Comparison of ENCODE assay signal across 10 cellular contexts in genomic region chr5:132714456-132715307, GRCh38. TPM values are rescaled to one million over a fixed set of nuclear protein-coding genes. Genes with fewer than 3 reads are reported as not detected.
A peak's percentile ranks its signal among the peaks of the same experiment; 100 is the strongest.
DNase-seq lines count a peak whose midpoint lies in the region; TF ChIP-seq lines count a peak whose summit lies in the region.
"Had no signal": no experiment of that assay in that cellular context is flagged by ENCODE, and none has a peak within 500 bp of the region (broad histone marks: within the 10 kb centered on the region; RNA-seq: fewer than 3 reads in every experiment).

No MANE protein-coding gene starts in this region.

- H3K4me3 ChIP-seq in epithelial cell of proximal tubule (ENCODE audit: low read depth, low read length): no peak overlapping the region
- H3K4me3 ChIP-seq in suprapubic skin: no peak overlapping the region
- no peak overlapping the region for H3K4me3 ChIP-seq in stomach

- intact Hi-C loops in stomach (cut with DNase I; ENCODE audit: low total_unique reads): no loop called here

- H3K36me3 Mint-ChIP-seq in activated CD4-positive, alpha-beta T cell treated with anti-CD3 and anti-CD28 coated beads, Interleukin-2, amount 10 ng/mL, durations not matched to agents 7 days and 5 days (ENCODE audit: low read depth): no peaks in the 10 kb centered on the region

- H3K4me3 Mint-ChIP-seq in activated CD4-positive, alpha-beta T cell treated with anti-CD3 and anti-CD28 coated beads, Interleukin-2, amount 10 ng/mL, durations not matched to agents 7 days and 5 days: no peak overlapping the region

- TF ChIP-seq POLR2A in suprapubic skin (IDR thresholded peaks at IDR 0.05): no peak
- no peak for TF ChIP-seq POLR2A in stomach (IDR thresholded peaks at IDR 0.05)

- TF ChIP-seq CTCF in epithelial cell of proximal tubule (conservative IDR thresholded peaks at IDR 0.05; ENCODE audit: low read depth, low read length) (peak; percentile 41), suprapubic skin (IDR thresholded peaks at IDR 0.05) (peak; percentile 14 to 24), stomach (IDR thresholded peaks at IDR 0.05) (peak in 3 of 7 experiments; percentile 18 to 61 (median 51))

- POLR2A ChIA-PET in activated CD4-positive, alpha-beta T cell treated with anti-CD3 and anti-CD28 coated beads, Interleukin-2, amount 10 ng/mL, durations not matched to agents 7 days and 5 days (lab: Charles Lee): no interaction called here

- CTCF ChIA-PET in activated CD4-positive, alpha-beta T cell treated with anti-CD3 and anti-CD28 coated beads, Interleukin-2, amount 10 ng/mL, durations not matched to agents 7 days and 5 days (lab: Charles Lee): interaction anchor here (1.1 to 2.6 kb wide), 3 partner anchors 14 to 287 kb away, joined by 3 to 8 read pairs (median 6); no protein-coding TSS in a partner anchor

- peak; percentile 7 for DNase-seq in activated CD4-positive, alpha-beta T cell treated with anti-CD3 and anti-CD28 coated beads, Interleukin-2, amount 10 ng/mL, durations not matched to agents 7 days and 5 days
- no peak for DNase-seq in activated CD4-positive, alpha-beta T cell treated with anti-CD3 and anti-CD28 coated beads, Interleukin-2, amount 50 U/mL, for 48 hours
- DNase-seq in OCI-M1 (lab: John Stamatoyannopoulos, UW) (peak; percentile 75), epithelial cell of proximal tubule (ENCODE audit: low read depth) (no peak), suprapubic skin (ENCODE audit: low spot score in 2 of 2) (no peak), stomach (no peak), anterior cingulate cortex (lab: John Stamatoyannopoulos, UW) (no peak), cerebellum (ENCODE audit: low spot score) (no peak)
- DNase-seq: NCI-H1436 had no signal

- TF ChIP-seq EP300 in suprapubic skin (IDR thresholded peaks at IDR 0.05) (no peak), stomach (IDR thresholded peaks at IDR 0.05) (no peak)

- no peak overlapping the region for H3K27ac ChIP-seq in suprapubic skin
- H3K27ac ChIP-seq in stomach: no peak overlapping the region

- H3K36me3 ChIP-seq in suprapubic skin (peaks cover 9% of the 10 kb centered on the region), stomach (peaks cover 0 to 13% (median 3%) of the 10 kb centered on the region in 4 donors)

- H3K4me1 ChIP-seq in suprapubic skin: no peaks in the 10 kb centered on the region
- H3K4me1 ChIP-seq in stomach: peaks cover 0 to 8% (median 0%) of the 10 kb centered on the region in 4 donors

- no peaks in the 10 kb centered on the region for H3K27me3 Mint-ChIP-seq in activated CD4-positive, alpha-beta T cell treated with anti-CD3 and anti-CD28 coated beads, Interleukin-2, amount 10 ng/mL, durations not matched to agents 7 days and 5 days

- H3K9me3 ChIP-seq in suprapubic skin (no peaks in the 10 kb centered on the region), stomach (no peaks in the 10 kb centered on the region)

- 68% methylated on average over 11 of the region's 11 CpGs for WGBS in suprapubic skin
- 51 to 67% (median 55%) methylated on average over 11 of the region's 11 CpGs for WGBS in stomach, 5 donors

- peaks cover 14% of the 10 kb centered on the region for H3K4me1 Mint-ChIP-seq in activated CD4-positive, alpha-beta T cell treated with anti-CD3 and anti-CD28 coated beads, Interleukin-2, amount 10 ng/mL, durations not matched to agents 7 days and 5 days

- no peak overlapping the region for H3K27ac Mint-ChIP-seq in activated CD4-positive, alpha-beta T cell treated with anti-CD3 and anti-CD28 coated beads, Interleukin-2, amount 10 ng/mL, durations not matched to agents 7 days and 5 days

- no peaks in the 10 kb centered on the region for H3K9me3 Mint-ChIP-seq in activated CD4-positive, alpha-beta T cell treated with anti-CD3 and anti-CD28 coated beads, Interleukin-2, amount 10 ng/mL, durations not matched to agents 7 days and 5 days

- H3K27me3 ChIP-seq in suprapubic skin (no peaks in the 10 kb centered on the region), stomach (no peaks in the 10 kb centered on the region)

RNA-seq across cellular contexts. Expression of gene KIF3A, which starts 22.7 kb away (rescaled TPM):
- total RNA-seq in activated CD4-positive, alpha-beta T cell treated with anti-CD3 and anti-CD28 coated beads, Interleukin-2, amount 10 ng/mL, durations not matched to agents 7 days and 5 days: 1 to 10 TPM; 7.5 TPM
- total RNA-seq in epithelial cell of proximal tubule (5.4 and 7.6 TPM in 2 replicates), suprapubic skin (10 to 100 TPM in 1 of 4 donors, 1 to 10 TPM in 3; 2.6 to 15.0 (median 6.3) TPM), stomach (10 to 100 TPM in 1 of 5 donors, 1 to 10 TPM in 3, under 1 TPM in 1; 0.58 to 19.3 (median 8.5) TPM), cerebellum (73.5 TPM)
- polyA plus RNA-seq in stomach: 1 to 10 TPM; 1.5 to 3.8 (median 2.1) TPM

RNA-seq across cellular contexts. Expression of gene CCNI2, which starts 32.5 kb away (rescaled TPM):
- 1 to 10 TPM; 5.5 to 6.2 TPM for total RNA-seq in activated CD4-positive, alpha-beta T cell treated with anti-CD3 and anti-CD28 coated beads, Interleukin-2, amount 10 ng/mL, durations not matched to agents 7 days and 5 days
- 1.1 and 3.8 TPM in 2 replicates for total RNA-seq in epithelial cell of proximal tubule
- total RNA-seq in suprapubic skin: not detected
- 10 to 100 TPM in 2 of 5 donors, under 1 TPM in 1, not detected in 2; 0.92 to 56.7 (median 34.5) TPM for total RNA-seq in stomach
- polyA plus RNA-seq in stomach: 1 to 10 TPM in 2 of 3 donors, under 1 TPM in 1; 0.46 to 1.9 (median 1.3) TPM
- 1.5 TPM for total RNA-seq in cerebellum

RNA-seq across cellular contexts. Expression of gene IL4, which starts 40.9 kb away (rescaled TPM):
- not detected for total RNA-seq in activated CD4-positive, alpha-beta T cell treated with anti-CD3 and anti-CD28 coated beads, Interleukin-2, amount 10 ng/mL, durations not matched to agents 7 days and 5 days
- not detected in 2 replicates for total RNA-seq in epithelial cell of proximal tubule
- total RNA-seq in suprapubic skin: not detected
- not detected for total RNA-seq in stomach
- not detected for polyA plus RNA-seq in stomach
- total RNA-seq in cerebellum: not detected
- total RNA-seq: dermis microvascular lymphatic vessel endothelial cell had no signal

RNA-seq across cellular contexts. Expression of gene IL13, which starts 56.7 kb away (rescaled TPM):
- total RNA-seq in activated CD4-positive, alpha-beta T cell treated with anti-CD3 and anti-CD28 coated beads, Interleukin-2, amount 10 ng/mL, durations not matched to agents 7 days and 5 days: 1 to 10 TPM; 2.5 to 2.8 TPM
- total RNA-seq in epithelial cell of proximal tubule (not detected in 2 replicates), suprapubic skin (1 to 10 TPM in 1 of 4 donors, under 1 TPM in 1, not detected in 2; 0.80 to 1.4 TPM), stomach (under 1 TPM in 1 of 5 donors, not detected in 4; 0.55 TPM), cerebellum (not detected)
- not detected for polyA plus RNA-seq in stomach
- total RNA-seq: dermis microvascular lymphatic vessel endothelial cell had no signal

Comparison
In these comparisons a context has a peak if more than half of its experiments do, and no peak if none do; other contexts are left out.
1. DNase-seq: peak in activated CD4-positive, alpha-beta T cell treated with anti-CD3 and anti-CD28 coated beads, Interleukin-2, amount 10 ng/mL, durations not matched to agents 7 days and 5 days (single experiment) and OCI-M1 (single experiment); none in activated CD4-positive, alpha-beta T cell treated with anti-CD3 and anti-CD28 coated beads, Interleukin-2, amount 50 U/mL, for 48 hours (0 of 2), epithelial cell of proximal tubule (single experiment), suprapubic skin (0 of 2), stomach (single experiment), anterior cingulate cortex (0 of 58) and cerebellum (single experiment).